ENCODE assay signal across 1 cellular context in the genomic region with DNA sequence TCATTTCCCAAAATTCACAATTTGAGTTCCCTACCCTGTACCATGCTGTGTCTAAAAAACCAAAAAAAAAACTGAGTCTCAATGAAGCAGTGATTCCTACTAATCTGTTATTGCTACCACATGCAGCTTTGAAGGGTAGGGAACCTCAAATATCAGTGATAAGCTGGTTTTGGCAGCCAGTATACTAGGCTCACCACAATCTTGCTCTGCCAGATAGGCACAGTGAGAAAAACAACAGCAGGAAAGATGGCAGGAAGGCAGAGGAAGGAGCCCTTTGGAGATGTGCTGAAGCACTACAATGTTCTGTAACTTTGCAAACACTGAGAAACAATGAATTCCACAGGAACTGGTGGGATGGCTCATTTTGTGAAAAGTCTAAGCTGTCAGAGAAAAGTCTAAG.
TF ChIP-seq lines count a peak whose summit lies in the region.

No MANE protein-coding gene starts in this region.

TF ChIP-seq in HepG2, 621 proteins besides CTCF, POLR2A, EP300 and RAD21 (continued from another document):
- TF ChIP-seq, protein P1, sequence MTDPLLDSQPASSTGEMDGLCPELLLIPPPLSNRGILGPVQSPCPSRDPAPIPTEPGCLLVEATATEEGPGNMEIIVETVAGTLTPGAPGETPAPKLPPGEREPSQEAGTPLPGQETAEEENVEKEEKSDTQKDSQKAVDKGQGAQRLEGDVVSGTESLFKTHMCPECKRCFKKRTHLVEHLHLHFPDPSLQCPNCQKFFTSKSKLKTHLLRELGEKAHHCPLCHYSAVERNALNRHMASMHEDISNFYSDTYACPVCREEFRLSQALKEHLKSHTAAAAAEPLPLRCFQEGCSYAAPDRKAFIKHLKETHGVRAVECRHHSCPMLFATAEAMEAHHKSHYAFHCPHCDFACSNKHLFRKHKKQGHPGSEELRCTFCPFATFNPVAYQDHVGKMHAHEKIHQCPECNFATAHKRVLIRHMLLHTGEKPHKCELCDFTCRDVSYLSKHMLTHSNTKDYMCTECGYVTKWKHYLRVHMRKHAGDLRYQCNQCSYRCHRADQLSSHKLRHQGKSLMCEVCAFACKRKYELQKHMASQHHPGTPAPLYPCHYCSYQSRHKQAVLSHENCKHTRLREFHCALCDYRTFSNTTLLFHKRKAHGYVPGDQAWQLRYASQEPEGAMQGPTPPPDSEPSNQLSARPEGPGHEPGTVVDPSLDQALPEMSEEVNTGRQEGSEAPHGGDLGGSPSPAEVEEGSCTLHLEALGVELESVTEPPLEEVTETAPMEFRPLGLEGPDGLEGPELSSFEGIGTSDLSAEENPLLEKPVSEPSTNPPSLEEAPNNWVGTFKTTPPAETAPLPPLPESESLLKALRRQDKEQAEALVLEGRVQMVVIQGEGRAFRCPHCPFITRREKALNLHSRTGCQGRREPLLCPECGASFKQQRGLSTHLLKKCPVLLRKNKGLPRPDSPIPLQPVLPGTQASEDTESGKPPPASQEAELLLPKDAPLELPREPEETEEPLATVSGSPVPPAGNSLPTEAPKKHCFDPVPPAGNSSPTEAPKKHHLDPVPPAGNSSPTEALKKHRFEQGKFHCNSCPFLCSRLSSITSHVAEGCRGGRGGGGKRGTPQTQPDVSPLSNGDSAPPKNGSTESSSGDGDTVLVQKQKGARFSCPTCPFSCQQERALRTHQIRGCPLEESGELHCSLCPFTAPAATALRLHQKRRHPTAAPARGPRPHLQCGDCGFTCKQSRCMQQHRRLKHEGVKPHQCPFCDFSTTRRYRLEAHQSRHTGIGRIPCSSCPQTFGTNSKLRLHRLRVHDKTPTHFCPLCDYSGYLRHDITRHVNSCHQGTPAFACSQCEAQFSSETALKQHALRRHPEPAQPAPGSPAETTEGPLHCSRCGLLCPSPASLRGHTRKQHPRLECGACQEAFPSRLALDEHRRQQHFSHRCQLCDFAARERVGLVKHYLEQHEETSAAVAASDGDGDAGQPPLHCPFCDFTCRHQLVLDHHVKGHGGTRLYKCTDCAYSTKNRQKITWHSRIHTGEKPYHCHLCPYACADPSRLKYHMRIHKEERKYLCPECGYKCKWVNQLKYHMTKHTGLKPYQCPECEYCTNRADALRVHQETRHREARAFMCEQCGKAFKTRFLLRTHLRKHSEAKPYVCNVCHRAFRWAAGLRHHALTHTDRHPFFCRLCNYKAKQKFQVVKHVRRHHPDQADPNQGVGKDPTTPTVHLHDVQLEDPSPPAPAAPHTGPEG (CRISPR knock-in tag; IDR thresholded peaks at IDR 0.05), result no peak
- TF ChIP-seq, protein P2, sequence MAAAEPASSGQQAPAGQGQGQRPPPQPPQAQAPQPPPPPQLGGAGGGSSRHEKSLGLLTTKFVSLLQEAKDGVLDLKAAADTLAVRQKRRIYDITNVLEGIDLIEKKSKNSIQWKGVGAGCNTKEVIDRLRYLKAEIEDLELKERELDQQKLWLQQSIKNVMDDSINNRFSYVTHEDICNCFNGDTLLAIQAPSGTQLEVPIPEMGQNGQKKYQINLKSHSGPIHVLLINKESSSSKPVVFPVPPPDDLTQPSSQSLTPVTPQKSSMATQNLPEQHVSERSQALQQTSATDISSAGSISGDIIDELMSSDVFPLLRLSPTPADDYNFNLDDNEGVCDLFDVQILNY (CRISPR knock-in tag; conservative IDR thresholded peaks at IDR 0.05), result no peak
- TF ChIP-seq ZSCAN21 (CRISPR knock-in tag; IDR thresholded peaks at IDR 0.05; ENCODE audit: borderline replicate concordance), result no peak
- no peak for TF ChIP-seq HNF4G (IDR thresholded peaks at IDR 0.05; ENCODE audit: borderline replicate concordance, low read depth, low read length)
- no peak for TF ChIP-seq HNF4G (CRISPR knock-in tag; IDR thresholded peaks at IDR 0.05; ENCODE audit: borderline replicate concordance, low read depth)
- TF ChIP-seq ZNF136 (CRISPR knock-in tag; IDR thresholded peaks at IDR 0.05; ENCODE audit: low read depth), result no peak
- no peak for TF ChIP-seq ZNF501 (CRISPR knock-in tag; IDR thresholded peaks at IDR 0.05)
